In genomic region chr1:201396859-201397464, GRCh38 we compare ENCODE assay signal across 15 cellular contexts. TPM values are rescaled to one million over a fixed set of nuclear protein-coding genes. Genes with fewer than 3 reads are reported as not detected.
A peak's percentile ranks its signal among the peaks of the same experiment; 100 is the strongest.
DNase-seq lines count a peak whose midpoint lies in the region; ATAC-seq and TF ChIP-seq lines count a peak whose summit lies in the region.
"Had no signal": no experiment of that assay in that cellular context is flagged by ENCODE, and none has a peak within 500 bp of the region (broad histone marks: within the 10 kb centered on the region; RNA-seq: fewer than 3 reads in every experiment).

No MANE protein-coding gene starts in this region.

- H3K4me1 ChIP-seq in foreskin keratinocyte = peaks cover 30% of the 10 kb centered on the region
- H3K4me1 ChIP-seq: SJSA1 had no signal

- peak overlapping the region; percentile 45 for H3K27ac Mint-ChIP-seq in progenitor cell of endocrine pancreas
- H3K27ac Mint-ChIP-seq: activated CD4-positive, alpha-beta T cell treated with anti-CD3 and anti-CD28 coated beads for 36 hours; natural killer cell treated with Interleukin-12 subunit alpha and Interleukin-12 subunit beta and Interleukin-15 and Interleukin-18, amount 100 ng/mL, for 72 hours had no signal

- peaks cover 2% of the 10 kb centered on the region for H3K36me3 Mint-ChIP-seq in progenitor cell of endocrine pancreas (ENCODE audit: insufficient read depth)
- H3K36me3 Mint-ChIP-seq: natural killer cell treated with Interleukin-12 subunit alpha and Interleukin-12 subunit beta and Interleukin-15 and Interleukin-18, amount 100 ng/mL, for 72 hours had no signal

- H3K4me1 Mint-ChIP-seq in progenitor cell of endocrine pancreas (ENCODE audit: low read depth) = peaks cover 44% of the 10 kb centered on the region
- H3K4me1 Mint-ChIP-seq: activated CD4-positive, alpha-beta T cell treated with anti-CD3 and anti-CD28 coated beads for 36 hours had no signal

- DNase-seq in COLO668 (lab: John Stamatoyannopoulos, UW; ENCODE audit: unreplicated experiment) (peak; percentile 93), M059J (ENCODE audit: low read depth) (peak; percentile 52), foreskin keratinocyte (peak; percentile 77 to 88), progenitor cell of endocrine pancreas (ENCODE audit: low spot score, unreplicated experiment) (peak; percentile 48)
- DNase-seq: activated CD4-positive, alpha-beta T cell treated with anti-CD3 and anti-CD28 coated beads for 36 hours; activated gamma-delta T cell treated with Interleukin-2 at 50 U/mL for 16 hours; NCI-H2171 had no signal

- no peaks in the 10 kb centered on the region for H3K9me3 Mint-ChIP-seq in progenitor cell of endocrine pancreas (ENCODE audit: low read depth)
- H3K9me3 Mint-ChIP-seq: natural killer cell treated with Interleukin-12 subunit alpha and Interleukin-12 subunit beta and Interleukin-15 and Interleukin-18, amount 100 ng/mL, for 72 hours had no signal

- no peak for TF ChIP-seq CTCF in foreskin keratinocyte (conservative IDR thresholded peaks at IDR 0.05)
- no peak for TF ChIP-seq CTCF in progenitor cell of endocrine pancreas (IDR thresholded peaks at IDR 0.05; ENCODE audit: unreplicated experiment)

- peak overlapping the region; percentile 65 for H3K27ac ChIP-seq in foreskin keratinocyte
- H3K27ac ChIP-seq: heart left ventricle, SJSA1 had no signal

- H3K27me3 Mint-ChIP-seq in progenitor cell of endocrine pancreas = no peaks in the 10 kb centered on the region

- ATAC-seq in foreskin keratinocyte = peak; percentile 88
- ATAC-seq in GM18870 (IDR thresholded peaks at IDR 0.05; ENCODE audit: unreplicated experiment) = no peak
- ATAC-seq in GM19467 (IDR thresholded peaks at IDR 0.05; ENCODE audit: unreplicated experiment) = no peak
- no peak for ATAC-seq in GM19463 (IDR thresholded peaks at IDR 0.05; ENCODE audit: unreplicated experiment)
- ATAC-seq in GM18858 (IDR thresholded peaks at IDR 0.05; ENCODE audit: unreplicated experiment) = no peak
- ATAC-seq: activated CD4-positive, alpha-beta T cell treated with anti-CD3 and anti-CD28 coated beads for 36 hours had no signal

- H3K27me3 ChIP-seq in foreskin keratinocyte = no peaks in the 10 kb centered on the region

- peak overlapping the region; percentile 75 for H3K4me3 Mint-ChIP-seq in progenitor cell of endocrine pancreas (ENCODE audit: low read depth)
- H3K4me3 Mint-ChIP-seq: activated CD4-positive, alpha-beta T cell treated with anti-CD3 and anti-CD28 coated beads for 36 hours; natural killer cell treated with Interleukin-12 subunit alpha and Interleukin-12 subunit beta and Interleukin-15 and Interleukin-18, amount 100 ng/mL, for 72 hours had no signal

RNA-seq across cellular contexts. Expression of gene LAD1, which starts 2.2 kb away (rescaled TPM):
- total RNA-seq in M059J (2014; rRNA removed; shearing (Covaris generic)) = 0.07 TPM in 1 of 2 replicates, not detected in the other
- total RNA-seq in foreskin keratinocyte (233 and 240 TPM in 2 replicates), progenitor cell of endocrine pancreas (35.3 and 38.0 TPM in 2 replicates)
- polyA plus RNA-seq in foreskin keratinocyte = 251 and 256 TPM in 2 replicates
- total RNA-seq: activated CD4-positive, alpha-beta T cell treated with anti-CD3 and anti-CD28 coated beads for 36 hours; natural killer cell treated with Interleukin-12 subunit alpha and Interleukin-12 subunit beta and Interleukin-15 and Interleukin-18, amount 100 ng/mL, for 72 hours; SJSA1; temporal lobe had no signal

RNA-seq across cellular contexts. Expression of gene TNNT2, which starts 19.5 kb away (rescaled TPM):
- not detected in 2 replicates for total RNA-seq in M059J (2014; rRNA removed; shearing (Covaris generic))
- 0.11 and 0.17 TPM in 2 replicates for total RNA-seq in foreskin keratinocyte
- polyA plus RNA-seq in foreskin keratinocyte = 0.20 TPM in 1 of 2 replicates, not detected in the other
- total RNA-seq in progenitor cell of endocrine pancreas = 1.9 and 2.3 TPM in 2 replicates
- total RNA-seq: activated CD4-positive, alpha-beta T cell treated with anti-CD3 and anti-CD28 coated beads for 36 hours; natural killer cell treated with Interleukin-12 subunit alpha and Interleukin-12 subunit beta and Interleukin-15 and Interleukin-18, amount 100 ng/mL, for 72 hours; SJSA1 had no signal

RNA-seq across cellular contexts. Expression of gene TNNI1, which starts 24.6 kb away (rescaled TPM):
- total RNA-seq in M059J (2014; rRNA removed; shearing (Covaris generic)) = not detected in 2 replicates
- total RNA-seq in foreskin keratinocyte (not detected in 2 replicates), progenitor cell of endocrine pancreas (not detected in 2 replicates)
- polyA plus RNA-seq in foreskin keratinocyte = not detected in 2 replicates
- total RNA-seq: activated CD4-positive, alpha-beta T cell treated with anti-CD3 and anti-CD28 coated beads for 36 hours; natural killer cell treated with Interleukin-12 subunit alpha and Interleukin-12 subunit beta and Interleukin-15 and Interleukin-18, amount 100 ng/mL, for 72 hours; SJSA1; temporal lobe had no signal

Comparison
In these comparisons a context has a peak if more than half of its experiments do, and no peak if none do; other contexts are left out.
1. RNA of gene LAD1, which starts 2.2 kb away (total RNA-seq): 233 to 240 TPM in foreskin keratinocyte and 35.3 to 38.0 TPM in progenitor cell of endocrine pancreas; 0.07 TPM in M059J; every median in the first group is over 10 times any median in the second.
2. Peak in every context shown above with its lines, with median percentiles within 50 percentile points of each other: DNase-seq.